21 cellular contexts compared by ENCODE assay signal in the genomic region with DNA sequence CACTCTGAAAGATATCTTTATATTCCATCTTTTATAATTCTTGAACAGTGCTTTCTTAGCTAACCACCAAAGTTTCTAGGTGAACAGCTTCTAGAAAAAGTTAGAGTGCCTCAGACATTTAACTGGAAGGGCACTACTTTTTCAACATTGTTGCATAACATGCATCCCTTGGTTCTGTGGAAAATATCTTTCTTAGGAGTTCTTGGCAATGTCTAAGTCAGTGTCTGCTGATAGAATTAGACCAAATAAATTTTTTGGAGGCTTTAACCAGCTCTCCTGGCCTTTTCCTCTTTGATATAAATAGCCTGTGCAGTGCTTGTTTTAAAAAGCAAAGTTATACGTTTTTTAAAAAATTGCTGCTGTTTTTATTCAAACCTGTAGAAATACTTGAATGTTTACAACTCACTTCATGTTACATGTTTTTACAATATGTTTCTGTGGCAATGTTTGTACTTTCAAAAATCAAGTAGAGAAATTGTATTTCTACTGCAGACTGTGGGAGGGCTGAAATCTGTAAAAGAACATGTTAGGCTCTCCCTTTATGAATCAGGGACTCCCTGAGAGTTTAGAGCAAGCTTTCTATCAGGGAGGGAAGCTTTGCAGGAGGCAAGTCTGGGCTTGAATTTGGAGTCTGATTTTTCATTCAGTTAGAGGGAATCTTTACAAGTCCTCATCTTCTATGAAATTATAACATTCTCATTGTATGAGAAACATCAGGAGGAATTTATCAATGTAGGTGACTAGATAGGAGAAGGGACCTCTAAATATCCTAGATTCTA. TPM values are rescaled to one million over a fixed set of nuclear protein-coding genes. Genes with fewer than 3 reads are reported as not detected.
DNase-seq lines count a peak whose midpoint lies in the region; ATAC-seq and TF ChIP-seq lines count a peak whose summit lies in the region.
"Had no signal": no experiment of that assay in that cellular context is flagged by ENCODE, and none has a peak within 500 bp of the region (broad histone marks: within the 10 kb centered on the region; RNA-seq: fewer than 3 reads in every experiment).

No MANE protein-coding gene starts in this region.

- H3K36me3 ChIP-seq in adipocyte (ENCODE audit: control insufficient read depth, insufficient read depth, low read length, severe bottlenecking) (no peaks in the 10 kb centered on the region), mesenchymal stem cell (ENCODE audit: control insufficient read depth in 1 of 2, insufficient read depth in 2 of 2, low read depth in 1 of 2, low read length in 2 of 2) (no peaks in the 10 kb centered on the region), uterus (no peaks in the 10 kb centered on the region)
- H3K36me3 ChIP-seq: brain microvascular endothelial cell, Peyer's patch, right lobe of liver had no signal

- H3K79me1 ChIP-seq in mesenchymal stem cell (replicated peaks; ENCODE audit: low read length, poor library complexity, severe bottlenecking): no peaks in the 10 kb centered on the region

- DNase-seq in adipocyte (ENCODE audit: low read depth) (no peak), mesenchymal stem cell (no peak), uterus (no peak), cerebellum (ENCODE audit: low spot score) (no peak), MV-4-11 (lab: John Stamatoyannopoulos, UW) (no peak), posterior cingulate gyrus (no peak)
- DNase-seq: activated CD4-positive, alpha-beta T cell treated with anti-CD3 and anti-CD28 coated beads, Interleukin-2, amount 50 U/mL, for 1 hour; activated naive CD8-positive, alpha-beta T cell treated with anti-CD3 and anti-CD28 coated beads for 36 hours; brain microvascular endothelial cell; CD4-positive, alpha-beta memory T cell; hypothalamus; islet precursor cell; NCI-H1417 treated with DMSO at 0.1 percent for 48 hours; NCI-H2107; NCI-H510A treated with DMSO at 0.1 percent for 48 hours; Peyer's patch; right lobe of liver; T-helper 17 cell had no signal

- H4K91ac ChIP-seq in mesenchymal stem cell (ENCODE audit: low read length): no peak overlapping the region

- H3K27ac ChIP-seq in mesenchymal stem cell (ENCODE audit: low read length, poor library complexity, severe bottlenecking): no peak overlapping the region
- peak overlapping the region; percentile 49 to 62 for H3K27ac ChIP-seq in uterus
- H3K27ac ChIP-seq: brain microvascular endothelial cell, Peyer's patch, right lobe of liver, VCaP had no signal

- no peak overlapping the region for H4K8ac ChIP-seq in mesenchymal stem cell (ENCODE audit: low read length)

- H3K27me3 ChIP-seq in adipocyte (replicated peaks; ENCODE audit: control insufficient read depth, insufficient read depth, low read length) (no peaks in the 10 kb centered on the region), mesenchymal stem cell (ENCODE audit: control insufficient read depth in 1 of 2, insufficient read depth in 1 of 2, low read length in 2 of 2) (no peaks in the 10 kb centered on the region), uterus (no peaks in the 10 kb centered on the region)
- H3K27me3 ChIP-seq: brain microvascular endothelial cell, Peyer's patch, right lobe of liver had no signal

- no peak overlapping the region for H2BK12ac ChIP-seq in mesenchymal stem cell (ENCODE audit: low read length in 2 of 2)

- H3K4me1 ChIP-seq in adipocyte (ENCODE audit: control insufficient read depth, insufficient read depth, low read length) (peaks cover 24% of the 10 kb centered on the region), mesenchymal stem cell (ENCODE audit: control insufficient read depth, insufficient read depth, low read depth, low read length) (no peaks in the 10 kb centered on the region), uterus (peaks cover 5 to 6% of the 10 kb centered on the region in 2 donors)
- H3K4me1 ChIP-seq: Peyer's patch had no signal

- H3K23ac ChIP-seq in mesenchymal stem cell (ENCODE audit: low read length in 2 of 2): no peak overlapping the region

- no CpG with 5 or more reads among the region's 1 CpG for WGBS in mesenchymal stem cell

- H2AFZ ChIP-seq in mesenchymal stem cell (ENCODE audit: low read depth, low read length): no peak overlapping the region

- H3K4me3 ChIP-seq in adipocyte (ENCODE audit: low read length): no peak overlapping the region
- no peak overlapping the region for H3K4me3 ChIP-seq in mesenchymal stem cell (ENCODE audit: insufficient read depth in 1 of 2, low read depth in 1 of 2, low read length in 2 of 2)
- H3K4me3 ChIP-seq in uterus: no peak overlapping the region
- H3K4me3 ChIP-seq: Peyer's patch, right lobe of liver had no signal

- intact Hi-C loops in uterus (cut with DNase I; ENCODE audit: low total_unique reads): no loop called here
- intact Hi-C loops in posterior cingulate gyrus (cut with DNase I): no loop called here

- no peak overlapping the region for H3K14ac ChIP-seq in mesenchymal stem cell (ENCODE audit: low read length in 2 of 2)

- no peak for TF ChIP-seq CTCF in uterus (IDR thresholded peaks at IDR 0.05)

- TF ChIP-seq POLR2A in uterus (IDR thresholded peaks at IDR 0.05): no peak

- peak; percentile 50 for ATAC-seq in esophagus mucosa
- ATAC-seq: activated T-helper 17 cell treated with anti-CD3 and anti-CD28 coated beads, Interleukin-2, amount 50 U/mL, for 72 hours; right lobe of liver; T-helper 17 cell had no signal

- H3K18ac ChIP-seq in mesenchymal stem cell (ENCODE audit: low read depth in 1 of 2, low read length in 2 of 2): no peak overlapping the region

- H2AK5ac ChIP-seq in mesenchymal stem cell (ENCODE audit: low read length, severe bottlenecking): no peak overlapping the region

- H3K9ac ChIP-seq in adipocyte (ENCODE audit: low read length): peak overlapping the region; percentile 27
- peak overlapping the region; percentile 43 for H3K9ac ChIP-seq in mesenchymal stem cell (ENCODE audit: low read length)

- H2BK120ac ChIP-seq in mesenchymal stem cell (ENCODE audit: low read depth, low read length): no peak overlapping the region

- no peak overlapping the region for H3K4ac ChIP-seq in mesenchymal stem cell (ENCODE audit: low read depth in 1 of 2, low read length in 2 of 2)

- H3K9me3 ChIP-seq in adipocyte (ENCODE audit: control insufficient read depth, low read length) (no peaks in the 10 kb centered on the region), mesenchymal stem cell (ENCODE audit: control insufficient read depth, low read length) (no peaks in the 10 kb centered on the region), uterus (no peaks in the 10 kb centered on the region)
- H3K9me3 ChIP-seq: Peyer's patch, right lobe of liver had no signal

- no peak overlapping the region for H2BK5ac ChIP-seq in mesenchymal stem cell (ENCODE audit: low read depth, low read length, poor library complexity, severe bottlenecking)

- no peak overlapping the region for H3K4me2 ChIP-seq in mesenchymal stem cell (ENCODE audit: low read length, poor library complexity, severe bottlenecking)

- no peak overlapping the region for H2BK15ac ChIP-seq in mesenchymal stem cell (ENCODE audit: low read depth, poor library complexity, severe bottlenecking)

RNA-seq across cellular contexts. Expression of a gene that starts 16.3 kb away (rescaled TPM):
- 10.9 TPM for total RNA-seq in esophagus mucosa
- 32.0 TPM for polyA plus RNA-seq in mesenchymal stem cell (2013, experiment 1 of 2)
- polyA plus RNA-seq in mesenchymal stem cell (2013, experiment 2 of 2): 32.5 TPM
- total RNA-seq in uterus: 10 to 100 TPM in 3 of 4 donors, 1 to 10 TPM in 1; 4.1 to 37.9 (median 15.1) TPM
- total RNA-seq in cerebellum: 117 TPM
